1 cellular context compared by ENCODE assay signal in the genomic region with DNA sequence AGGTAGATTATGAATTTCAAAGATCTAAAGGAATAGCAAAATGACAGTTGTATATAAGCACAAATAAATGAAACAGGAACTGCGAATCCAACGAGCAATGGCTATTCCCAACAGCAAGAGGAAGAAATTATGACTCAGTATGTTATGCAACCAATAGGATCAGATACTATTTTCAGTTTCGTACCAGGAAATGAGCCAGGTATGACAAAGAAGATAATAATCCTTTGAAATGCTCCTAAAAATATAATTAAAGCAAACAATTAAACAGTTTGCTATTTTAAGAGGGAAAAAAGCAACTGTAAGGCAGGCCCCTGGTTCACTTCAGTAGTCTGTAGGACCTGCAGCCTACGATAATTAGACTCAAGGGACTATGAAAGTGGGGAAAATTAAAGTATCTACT.
TF ChIP-seq lines count a peak whose summit lies in the region.

No MANE protein-coding gene starts in this region.

TF ChIP-seq in GM23338, 12 proteins besides CTCF, POLR2A, EP300 and RAD21 (continued from another document):
- TF ChIP-seq, protein P1, sequence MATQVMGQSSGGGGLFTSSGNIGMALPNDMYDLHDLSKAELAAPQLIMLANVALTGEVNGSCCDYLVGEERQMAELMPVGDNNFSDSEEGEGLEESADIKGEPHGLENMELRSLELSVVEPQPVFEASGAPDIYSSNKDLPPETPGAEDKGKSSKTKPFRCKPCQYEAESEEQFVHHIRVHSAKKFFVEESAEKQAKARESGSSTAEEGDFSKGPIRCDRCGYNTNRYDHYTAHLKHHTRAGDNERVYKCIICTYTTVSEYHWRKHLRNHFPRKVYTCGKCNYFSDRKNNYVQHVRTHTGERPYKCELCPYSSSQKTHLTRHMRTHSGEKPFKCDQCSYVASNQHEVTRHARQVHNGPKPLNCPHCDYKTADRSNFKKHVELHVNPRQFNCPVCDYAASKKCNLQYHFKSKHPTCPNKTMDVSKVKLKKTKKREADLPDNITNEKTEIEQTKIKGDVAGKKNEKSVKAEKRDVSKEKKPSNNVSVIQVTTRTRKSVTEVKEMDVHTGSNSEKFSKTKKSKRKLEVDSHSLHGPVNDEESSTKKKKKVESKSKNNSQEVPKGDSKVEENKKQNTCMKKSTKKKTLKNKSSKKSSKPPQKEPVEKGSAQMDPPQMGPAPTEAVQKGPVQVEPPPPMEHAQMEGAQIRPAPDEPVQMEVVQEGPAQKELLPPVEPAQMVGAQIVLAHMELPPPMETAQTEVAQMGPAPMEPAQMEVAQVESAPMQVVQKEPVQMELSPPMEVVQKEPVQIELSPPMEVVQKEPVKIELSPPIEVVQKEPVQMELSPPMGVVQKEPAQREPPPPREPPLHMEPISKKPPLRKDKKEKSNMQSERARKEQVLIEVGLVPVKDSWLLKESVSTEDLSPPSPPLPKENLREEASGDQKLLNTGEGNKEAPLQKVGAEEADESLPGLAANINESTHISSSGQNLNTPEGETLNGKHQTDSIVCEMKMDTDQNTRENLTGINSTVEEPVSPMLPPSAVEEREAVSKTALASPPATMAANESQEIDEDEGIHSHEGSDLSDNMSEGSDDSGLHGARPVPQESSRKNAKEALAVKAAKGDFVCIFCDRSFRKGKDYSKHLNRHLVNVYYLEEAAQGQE (IDR thresholded peaks at IDR 0.05; ENCODE audit: unreplicated experiment), result no peak
- TF ChIP-seq, protein P2, sequence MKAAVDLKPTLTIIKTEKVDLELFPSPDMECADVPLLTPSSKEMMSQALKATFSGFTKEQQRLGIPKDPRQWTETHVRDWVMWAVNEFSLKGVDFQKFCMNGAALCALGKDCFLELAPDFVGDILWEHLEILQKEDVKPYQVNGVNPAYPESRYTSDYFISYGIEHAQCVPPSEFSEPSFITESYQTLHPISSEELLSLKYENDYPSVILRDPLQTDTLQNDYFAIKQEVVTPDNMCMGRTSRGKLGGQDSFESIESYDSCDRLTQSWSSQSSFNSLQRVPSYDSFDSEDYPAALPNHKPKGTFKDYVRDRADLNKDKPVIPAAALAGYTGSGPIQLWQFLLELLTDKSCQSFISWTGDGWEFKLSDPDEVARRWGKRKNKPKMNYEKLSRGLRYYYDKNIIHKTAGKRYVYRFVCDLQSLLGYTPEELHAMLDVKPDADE (IDR thresholded peaks at IDR 0.05), result no peak
- TF ChIP-seq STAT1 (IDR thresholded peaks at IDR 0.05; ENCODE audit: unreplicated experiment) (no peak), EZH2 (IDR thresholded peaks at IDR 0.05; ENCODE audit: low read depth, unreplicated experiment) (no peak), CREB1 (CRISPR knock-in tag; IDR thresholded peaks at IDR 0.05; ENCODE audit: low read depth) (no peak), ZNF331 (CRISPR knock-in tag; IDR thresholded peaks at IDR 0.05; ENCODE audit: low read depth) (no peak), NANOG (IDR thresholded peaks at IDR 0.05; ENCODE audit: borderline replicate concordance) (no peak), EZH2phosphoT487 (IDR thresholded peaks at IDR 0.05; ENCODE audit: unreplicated experiment) (no peak)
- TF ChIP-seq, protein P3, sequence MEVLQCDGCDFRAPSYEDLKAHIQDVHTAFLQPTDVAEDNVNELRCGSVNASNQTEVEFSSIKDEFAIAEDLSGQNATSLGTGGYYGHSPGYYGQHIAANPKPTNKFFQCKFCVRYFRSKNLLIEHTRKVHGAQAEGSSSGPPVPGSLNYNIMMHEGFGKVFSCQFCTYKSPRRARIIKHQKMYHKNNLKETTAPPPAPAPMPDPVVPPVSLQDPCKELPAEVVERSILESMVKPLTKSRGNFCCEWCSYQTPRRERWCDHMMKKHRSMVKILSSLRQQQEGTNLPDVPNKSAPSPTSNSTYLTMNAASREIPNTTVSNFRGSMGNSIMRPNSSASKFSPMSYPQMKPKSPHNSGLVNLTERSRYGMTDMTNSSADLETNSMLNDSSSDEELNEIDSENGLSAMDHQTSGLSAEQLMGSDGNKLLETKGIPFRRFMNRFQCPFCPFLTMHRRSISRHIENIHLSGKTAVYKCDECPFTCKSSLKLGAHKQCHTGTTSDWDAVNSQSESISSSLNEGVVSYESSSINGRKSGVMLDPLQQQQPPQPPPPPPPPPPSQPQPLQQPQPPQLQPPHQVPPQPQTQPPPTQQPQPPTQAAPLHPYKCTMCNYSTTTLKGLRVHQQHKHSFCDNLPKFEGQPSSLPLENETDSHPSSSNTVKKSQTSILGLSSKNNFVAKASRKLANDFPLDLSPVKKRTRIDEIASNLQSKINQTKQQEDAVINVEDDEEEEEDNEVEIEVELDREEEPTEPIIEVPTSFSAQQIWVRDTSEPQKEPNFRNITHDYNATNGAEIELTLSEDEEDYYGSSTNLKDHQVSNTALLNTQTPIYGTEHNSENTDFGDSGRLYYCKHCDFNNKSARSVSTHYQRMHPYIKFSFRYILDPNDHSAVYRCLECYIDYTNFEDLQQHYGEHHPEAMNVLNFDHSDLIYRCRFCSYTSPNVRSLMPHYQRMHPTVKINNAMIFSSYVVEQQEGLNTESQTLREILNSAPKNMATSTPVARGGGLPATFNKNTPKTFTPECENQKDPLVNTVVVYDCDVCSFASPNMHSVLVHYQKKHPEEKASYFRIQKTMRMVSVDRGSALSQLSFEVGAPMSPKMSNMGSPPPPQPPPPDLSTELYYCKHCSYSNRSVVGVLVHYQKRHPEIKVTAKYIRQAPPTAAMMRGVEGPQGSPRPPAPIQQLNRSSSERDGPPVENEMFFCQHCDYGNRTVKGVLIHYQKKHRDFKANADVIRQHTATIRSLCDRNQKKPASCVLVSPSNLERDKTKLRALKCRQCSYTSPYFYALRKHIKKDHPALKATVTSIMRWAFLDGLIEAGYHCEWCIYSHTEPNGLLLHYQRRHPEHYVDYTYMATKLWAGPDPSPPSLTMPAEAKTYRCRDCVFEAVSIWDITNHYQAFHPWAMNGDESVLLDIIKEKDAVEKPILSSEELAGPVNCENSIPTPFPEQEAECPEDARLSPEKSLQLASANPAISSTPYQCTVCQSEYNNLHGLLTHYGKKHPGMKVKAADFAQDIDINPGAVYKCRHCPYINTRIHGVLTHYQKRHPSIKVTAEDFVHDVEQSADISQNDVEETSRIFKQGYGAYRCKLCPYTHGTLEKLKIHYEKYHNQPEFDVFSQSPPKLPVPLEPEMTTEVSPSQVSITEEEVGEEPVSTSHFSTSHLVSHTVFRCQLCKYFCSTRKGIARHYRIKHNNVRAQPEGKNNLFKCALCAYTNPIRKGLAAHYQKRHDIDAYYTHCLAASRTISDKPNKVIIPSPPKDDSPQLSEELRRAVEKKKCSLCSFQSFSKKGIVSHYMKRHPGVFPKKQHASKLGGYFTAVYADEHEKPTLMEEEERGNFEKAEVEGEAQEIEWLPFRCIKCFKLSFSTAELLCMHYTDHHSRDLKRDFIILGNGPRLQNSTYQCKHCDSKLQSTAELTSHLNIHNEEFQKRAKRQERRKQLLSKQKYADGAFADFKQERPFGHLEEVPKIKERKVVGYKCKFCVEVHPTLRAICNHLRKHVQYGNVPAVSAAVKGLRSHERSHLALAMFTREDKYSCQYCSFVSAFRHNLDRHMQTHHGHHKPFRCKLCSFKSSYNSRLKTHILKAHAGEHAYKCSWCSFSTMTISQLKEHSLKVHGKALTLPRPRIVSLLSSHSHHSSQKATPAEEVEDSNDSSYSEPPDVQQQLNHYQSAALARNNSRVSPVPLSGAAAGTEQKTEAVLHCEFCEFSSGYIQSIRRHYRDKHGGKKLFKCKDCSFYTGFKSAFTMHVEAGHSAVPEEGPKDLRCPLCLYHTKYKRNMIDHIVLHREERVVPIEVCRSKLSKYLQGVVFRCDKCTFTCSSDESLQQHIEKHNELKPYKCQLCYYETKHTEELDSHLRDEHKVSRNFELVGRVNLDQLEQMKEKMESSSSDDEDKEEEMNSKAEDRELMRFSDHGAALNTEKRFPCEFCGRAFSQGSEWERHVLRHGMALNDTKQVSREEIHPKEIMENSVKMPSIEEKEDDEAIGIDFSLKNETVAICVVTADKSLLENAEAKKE (CRISPR knock-in tag; IDR thresholded peaks at IDR 0.05), result no peak
